ENCODE assay signal across 8 cellular contexts in genomic region chr7:12637819-12638592, GRCh38. TPM values are rescaled to one million over a fixed set of nuclear protein-coding genes. Genes with fewer than 3 reads are reported as not detected.
DNase-seq lines count a peak whose midpoint lies in the region; ATAC-seq, FAIRE-seq and TF ChIP-seq lines count a peak whose summit lies in the region.

No MANE protein-coding gene starts in this region.

- intact Hi-C loops in kidney (cut with DNase I), result no loop called here

- peaks cover 0 to 2% of the 10 kb centered on the region in 2 donors for H3K4me1 ChIP-seq in kidney (ENCODE audit: control insufficient read depth in 1 of 2, insufficient read depth in 1 of 2, low read depth in 1 of 2, low read length in 2 of 2)

- H3K9ac ChIP-seq in kidney (ENCODE audit: low read length in 2 of 2), result no peak overlapping the region

- FAIRE-seq in H54 (lab: Jason Lieb, UNC) (peak; percentile 64), kidney (lab: Jason Lieb, UNC) (no peak)

- DNase-seq in H54 (ENCODE audit: insufficient read length, low spot score) (no peak), NCI-H446 (lab: John Stamatoyannopoulos, UW) (peak; percentile 14 to 56), erythroblast (lab: John Stamatoyannopoulos, UW) (peak; percentile 6 to 14), RKO (ENCODE audit: low spot score) (no peak), kidney (no peak), NCI-H1930 (lab: John Stamatoyannopoulos, UW) (no peak), NCI-H2081 (lab: John Stamatoyannopoulos, UW) (no peak)

- no peaks in the 10 kb centered on the region for H3K9me3 ChIP-seq in kidney (ENCODE audit: control insufficient read depth in 1 of 2, low read length in 2 of 2)

- TF ChIP-seq POLR2A in H54 (IDR thresholded peaks at IDR 0.05; ENCODE audit: low read depth, low read length), result no peak
- TF ChIP-seq POLR2A in erythroblast (IDR thresholded peaks at IDR 0.05; ENCODE audit: low read length), result no peak

- no peak for TF ChIP-seq CTCF in kidney (IDR thresholded peaks at IDR 0.05; ENCODE audit: borderline replicate concordance, extremely low read depth, insufficient read depth)

- peaks cover 6 to 11% of the 10 kb centered on the region in 2 donors for H3K36me3 ChIP-seq in kidney (ENCODE audit: control insufficient read depth in 1 of 2, insufficient read depth in 2 of 2, low read length in 2 of 2)

- no peak overlapping the region for H3K27ac ChIP-seq in kidney (ENCODE audit: low read depth in 2 of 2, low read length in 2 of 2)

- ATAC-seq in GM18519 (IDR thresholded peaks at IDR 0.05; ENCODE audit: low FRiP score, unreplicated experiment), result peak; percentile 34

- H3K4me3 ChIP-seq in kidney (ENCODE audit: low read length in 2 of 2), result no peak overlapping the region

RNA-seq across cellular contexts. Expression of gene ARL4A, which starts 49.4 kb away (rescaled TPM):
- 21.6 TPM for total RNA-seq in kidney
- polyA plus RNA-seq in kidney (ENCODE audit: insufficient read depth, low read depth, low replicate concordance), result 11.8 TPM

Comparison
In these comparisons a context has a peak if more than half of its experiments do, and no peak if none do; other contexts are left out.
1. DNase-seq: peak in NCI-H446 (2 of 2) and erythroblast (2 of 2); none in H54 (single experiment), RKO (single experiment), kidney (single experiment), NCI-H1930 (0 of 2) and NCI-H2081 (0 of 2).